13 cellular contexts compared by ENCODE assay signal in genomic region chr2:1633936-1634587, GRCh38.
DNase-seq lines count a peak whose midpoint lies in the region; ATAC-seq and TF ChIP-seq lines count a peak whose summit lies in the region.
"Had no signal": no experiment of that assay in that cellular context is flagged by ENCODE, and none has a peak within 500 bp of the region (broad histone marks: within the 10 kb centered on the region; RNA-seq: fewer than 3 reads in every experiment).

No MANE protein-coding gene starts in this region.

- H3K23ac ChIP-seq in neuronal stem cell (ENCODE audit: low read depth, low read length, poor library complexity) = peak overlapping the region; percentile 8

- TF ChIP-seq CTCF in C4-2B (conservative IDR thresholded peaks at IDR 0.05) (no peak), PC-3 (conservative IDR thresholded peaks at IDR 0.05; ENCODE audit: low read depth, low read length) (no peak), GM13977 (IDR thresholded peaks at IDR 0.05; ENCODE audit: extremely low read depth, insufficient read depth, missing control alignments) (no peak)

- peak overlapping the region; percentile 79 for H3K9ac ChIP-seq in PC-3 (ENCODE audit: low read length)
- no peak overlapping the region for H3K9ac ChIP-seq in neuronal stem cell (ENCODE audit: low read depth, low read length, poor library complexity)
- H3K9ac ChIP-seq: SK-N-SH had no signal

- H3K27me3 ChIP-seq in PC-3 (ENCODE audit: low read length) = no peaks in the 10 kb centered on the region
- no peaks in the 10 kb centered on the region for H3K27me3 ChIP-seq in neuronal stem cell (ENCODE audit: control insufficient read depth in 3 of 3, insufficient read depth in 3 of 3, low read depth in 1 of 3, low read length in 3 of 3)

- no peak overlapping the region for H2BK12ac ChIP-seq in neuronal stem cell (ENCODE audit: low read length)

- no TSS peak for BruUV-seq in PC-3 (replicated peaks; lab: Mats Ljungman, UMichigan)

- H2BK15ac ChIP-seq in neuronal stem cell (ENCODE audit: low read length) = no peak overlapping the region

- H3K27ac ChIP-seq in C4-2B (peak overlapping the region; percentile 88), PC-3 (ENCODE audit: low read length) (peak overlapping the region; percentile 98), neuronal stem cell (replicated peaks; ENCODE audit: low read length) (no peak overlapping the region)

- DNase-seq in PC-3 (peak; percentile 68), cerebellum (ENCODE audit: low spot score) (peak; percentile 41), neuronal stem cell (ENCODE audit: low spot score) (no peak), GM13977 (ENCODE audit: low spot score) (no peak), GDM1 (lab: John Stamatoyannopoulos, UW) (no peak)
- DNase-seq: AML-193, COR-L47, H7, NCI-H187 treated with DMSO at 0.1 percent for 48 hours, NCI-H526 treated with DMSO at 0.1 percent for 48 hours, SK-N-SH had no signal

- H3K9me2 ChIP-seq in PC-3 (replicated peaks; ENCODE audit: low read length) = no peaks in the 10 kb centered on the region
- H3K9me2 ChIP-seq: SK-N-SH had no signal

- no peaks in the 10 kb centered on the region for H4K20me1 ChIP-seq in PC-3 (ENCODE audit: low read length)

- H3K4me1 ChIP-seq in PC-3 (ENCODE audit: insufficient read depth, low read length) (peaks cover 61% of the 10 kb centered on the region), neuronal stem cell (ENCODE audit: control insufficient read depth in 2 of 2, insufficient read depth in 1 of 2, low read depth in 1 of 2, low read length in 2 of 2) (peaks cover 0 to 2% of the 10 kb centered on the region in 2 donors)

- H3K79me2 ChIP-seq in PC-3 (ENCODE audit: low read length) = peaks cover 20% of the 10 kb centered on the region

- H2BK5ac ChIP-seq in neuronal stem cell (ENCODE audit: low read length) = peak overlapping the region; percentile 48

- no peak overlapping the region for H2BK120ac ChIP-seq in neuronal stem cell (ENCODE audit: low read depth, low read length)

- ATAC-seq in PC-3 (peak; percentile 9; the same call in 1 of the 2 replicates), GM19023 (IDR thresholded peaks at IDR 0.05; ENCODE audit: unreplicated experiment) (no peak)

- H3K18ac ChIP-seq in neuronal stem cell (ENCODE audit: low read length) = peak overlapping the region; percentile 3

- no peak overlapping the region for H4K91ac ChIP-seq in neuronal stem cell (ENCODE audit: low read depth, low read length, poor library complexity)

- POLR2A ChIA-PET in PC-3 (lab: Charles Lee; ENCODE audit: unreplicated experiment) = no interaction called here

- no peaks in the 10 kb centered on the region for H3K9me3 ChIP-seq in PC-3 (ENCODE audit: low read length)
- peaks cover 0 to 1% of the 10 kb centered on the region in 2 donors for H3K9me3 ChIP-seq in neuronal stem cell (replicated peaks in 1 of 2; ENCODE audit: control insufficient read depth in 2 of 2, insufficient read depth in 1 of 2, low read depth in 1 of 2, low read length in 2 of 2)
- H3K9me3 ChIP-seq: SK-N-SH had no signal

- H3K4me2 ChIP-seq in PC-3 (ENCODE audit: low read length) (peak overlapping the region; percentile 29), neuronal stem cell (ENCODE audit: insufficient read depth, low read length, poor library complexity, severe bottlenecking) (no peak overlapping the region)
- H3K4me2 ChIP-seq: SK-N-SH had no signal

- no peaks in the 10 kb centered on the region for H3K79me1 ChIP-seq in neuronal stem cell (ENCODE audit: low read depth, low read length)

- H2AFZ ChIP-seq in PC-3 (ENCODE audit: low read length) = no peak overlapping the region
- H2AFZ ChIP-seq in neuronal stem cell (ENCODE audit: low read length) = no peak overlapping the region

- H3K4me3 ChIP-seq in PC-3 (ENCODE audit: low read length) = no peak overlapping the region
- no peak overlapping the region for H3K4me3 ChIP-seq in neuronal stem cell (ENCODE audit: low read length in 2 of 2)

- CTCF ChIA-PET in PC-3 (lab: Charles Lee) = no interaction called here

- H3F3A ChIP-seq in PC-3 (ENCODE audit: low read length, unreplicated experiment) = peaks cover 21% of the 10 kb centered on the region

- no peak overlapping the region for H3K14ac ChIP-seq in neuronal stem cell (ENCODE audit: low read length)

- no peak overlapping the region for H4K8ac ChIP-seq in neuronal stem cell (ENCODE audit: low read depth, low read length)

- no peak overlapping the region for H3K4ac ChIP-seq in neuronal stem cell (ENCODE audit: low read length)

- in situ Hi-C loops in GM13977 (cut with MboI; ENCODE audit: low pct_unique_long_range_greater_than_20kb, low sequenced_read_pairs, unreplicated experiment) = no loop called here

- intact Hi-C loops in PC-3 (cut with micrococcal nuclease) = loop anchor here (2.0 kb wide), 3 partner anchors 33 to 41 kb away; no protein-coding TSS in a partner anchor

- WGBS in neuronal stem cell (ENCODE audit: extremely low coverage in 2 of 2, insufficient read length in 2 of 2, insufficient replicate concordance in 1 of 2), 2 donors = no CpG with 5 or more reads among the region's 18 CpGs

- peak overlapping the region; percentile 33 for H2AK5ac ChIP-seq in neuronal stem cell (ENCODE audit: low read depth, low read length)

- peaks cover 56% of the 10 kb centered on the region for H3K36me3 ChIP-seq in PC-3 (ENCODE audit: low read depth, low read length)
- H3K36me3 ChIP-seq in neuronal stem cell (replicated peaks in 1 of 2; ENCODE audit: control insufficient read depth in 2 of 2, insufficient read depth in 2 of 2, low read length in 2 of 2) = peaks cover 0 to 50% of the 10 kb centered on the region in 2 donors

Comparison
In these comparisons a context has a peak if more than half of its experiments do, and no peak if none do; other contexts are left out.
1. DNase-seq: peak in PC-3 (single experiment) and cerebellum (single experiment); none in neuronal stem cell (single experiment), GM13977 (single experiment) and GDM1 (single experiment).